Comparison of ENCODE assay signal across 20 cellular contexts in genomic region chr16:56859636-56860035, GRCh38. TPM values are rescaled to one million over a fixed set of nuclear protein-coding genes. Genes with fewer than 3 reads are reported as not detected.
A peak's percentile ranks its signal among the peaks of the same experiment; 100 is the strongest.
DNase-seq lines count a peak whose midpoint lies in the region; ATAC-seq and TF ChIP-seq lines count a peak whose summit lies in the region.
"Had no signal": no experiment of that assay in that cellular context is flagged by ENCODE, and none has a peak within 500 bp of the region (broad histone marks: within the 10 kb centered on the region; RNA-seq: fewer than 3 reads in every experiment).

No MANE protein-coding gene starts in this region.

- no peaks in the 10 kb centered on the region for H3K9me3 ChIP-seq in KOPT-K1 (ENCODE audit: insufficient read depth, low read length, poor library complexity, severe bottlenecking)
- H3K9me3 ChIP-seq: esophagus squamous epithelium had no signal

- peaks cover 31% of the 10 kb centered on the region for H3K4me1 Mint-ChIP-seq in memory B cell
- H3K4me1 Mint-ChIP-seq in type B pancreatic cell (ENCODE audit: unreplicated experiment), result peaks cover 53% of the 10 kb centered on the region

- no peaks in the 10 kb centered on the region for H3K9me3 Mint-ChIP-seq in memory B cell
- H3K9me3 Mint-ChIP-seq in type B pancreatic cell, result no peaks in the 10 kb centered on the region
- H3K9me3 Mint-ChIP-seq: GM23338, mesothelial cell of epicardium had no signal

- intact Hi-C loops in left ventricle myocardium superior (cut with micrococcal nuclease), result loop anchor here (10.0 kb wide), 2 partner anchors 75 to 185 kb away; partner anchors contain the start of gene HERPUD1
- intact Hi-C loops in Right ventricle myocardium superior (cut with DNase I), result no loop called here

- H3K36me3 Mint-ChIP-seq in memory B cell (no peaks in the 10 kb centered on the region), type B pancreatic cell (no peaks in the 10 kb centered on the region)
- H3K36me3 Mint-ChIP-seq: mesothelial cell of epicardium had no signal

- no peaks in the 10 kb centered on the region for H3K36me3 ChIP-seq in KOPT-K1 (ENCODE audit: insufficient read depth, low read length)
- H3K36me3 ChIP-seq: esophagus squamous epithelium had no signal

- ATAC-seq in left ventricle myocardium superior, result no peak
- ATAC-seq in Right ventricle myocardium superior (ENCODE audit: poor library complexity), result no peak
- ATAC-seq in memory B cell (ENCODE audit: low read depth), result no peak
- ATAC-seq in HG03354 (IDR thresholded peaks at IDR 0.05; ENCODE audit: poor library complexity, severe bottlenecking, unreplicated experiment), result no peak
- ATAC-seq: GM23338 had no signal

- peak; percentile 6 for DNase-seq in left ventricle myocardium superior
- no peak for DNase-seq in Right ventricle myocardium superior
- DNase-seq in memory B cell (ENCODE audit: low spot score in 2 of 2), result no peak
- no peak for DNase-seq in type B pancreatic cell (ENCODE audit: extremely low spot score, unreplicated experiment)
- DNase-seq in NCI-H1694 (lab: John Stamatoyannopoulos, UW), result no peak
- DNase-seq in RWPE1 (ENCODE audit: low spot score), result no peak
- DNase-seq: activated gamma-delta T cell treated with Interleukin-2 at 50 U/mL for 16 hours; Calu3; effector CD8-positive, alpha-beta T cell; esophagus squamous epithelium; NCI-H1092; NCI-H2107; NCI-H526; T-helper 9 cell had no signal

- POLR2A ChIA-PET in RWPE1 (lab: Yijun Ruan, JAX; ENCODE audit: low non-redundant PET), result no interaction called here

- H3K27ac Mint-ChIP-seq in memory B cell (peak overlapping the region; percentile 86), type B pancreatic cell (peak overlapping the region; percentile 79)
- H3K27ac Mint-ChIP-seq: GM23338 had no signal

- H3K27ac ChIP-seq in KOPT-K1 (ENCODE audit: low read depth, low read length, poor library complexity, severe bottlenecking), result peak overlapping the region; percentile 78
- H3K27ac ChIP-seq in RWPE1, result no peak overlapping the region
- H3K27ac ChIP-seq: esophagus squamous epithelium had no signal

- H3K27me3 Mint-ChIP-seq in memory B cell (no peaks in the 10 kb centered on the region), type B pancreatic cell (no peaks in the 10 kb centered on the region)

- H3K4me3 Mint-ChIP-seq in memory B cell (no peak overlapping the region), type B pancreatic cell (no peak overlapping the region)
- H3K4me3 Mint-ChIP-seq: GM23338, mesothelial cell of epicardium had no signal

- CTCF ChIA-PET in RWPE1 (lab: Yijun Ruan, JAX), result no interaction called here

- TF ChIP-seq CTCF in type B pancreatic cell (conservative IDR thresholded peaks at IDR 0.05) (no peak), RWPE1 (conservative IDR thresholded peaks at IDR 0.05; ENCODE audit: low read depth) (no peak)

RNA-seq across cellular contexts. Expression of gene SLC12A3, which starts 5.4 kb away (rescaled TPM):
- not detected for total RNA-seq in left ventricle myocardium superior
- total RNA-seq in Right ventricle myocardium superior, result not detected
- total RNA-seq in type B pancreatic cell (ENCODE audit: low replicate concordance), result 0.31 and 4.2 TPM in 2 replicates
- total RNA-seq: Calu3, cerebellum, esophagus squamous epithelium, GM23338, mesothelial cell of epicardium, SK-MEL-5 had no signal
